In genomic region chr5:138282918-138283742, GRCh38 we compare ENCODE assay signal across 8 cellular contexts. TPM values are rescaled to one million over a fixed set of nuclear protein-coding genes. Genes with fewer than 3 reads are reported as not detected.
A peak's percentile ranks its signal among the peaks of the same experiment; 100 is the strongest.
DNase-seq lines count a peak whose midpoint lies in the region; ATAC-seq and TF ChIP-seq lines count a peak whose summit lies in the region.

No MANE protein-coding gene starts in this region.

- H3K36me3 ChIP-seq in stomach: no peaks in the 10 kb centered on the region

- peak; percentile 66 for ATAC-seq in activated CD4-positive, alpha-beta T cell treated with anti-CD3 and anti-CD28 coated beads for 36 hours
- peak; percentile 65 for ATAC-seq in activated naive CD8-positive, alpha-beta T cell treated with anti-CD3 and anti-CD28 coated beads, Interleukin-2, amount 50 U/mL, for 24 hours
- no peak for ATAC-seq in GM19351 (IDR thresholded peaks at IDR 0.05; ENCODE audit: unreplicated experiment)

- POLR2A ChIA-PET in activated CD4-positive, alpha-beta T cell treated with anti-CD3 and anti-CD28 coated beads for 36 hours (lab: Charles Lee): no interaction called here

- no peaks in the 10 kb centered on the region for H3K4me1 Mint-ChIP-seq in activated CD4-positive, alpha-beta T cell treated with anti-CD3 and anti-CD28 coated beads for 36 hours
- H3K4me1 Mint-ChIP-seq in activated CD4-positive, alpha-beta T cell treated with anti-CD3 and anti-CD28 coated beads, Interleukin-2, amount 10 ng/mL, durations not matched to agents 24 days and 14 days: no peaks in the 10 kb centered on the region
- peaks cover 3% of the 10 kb centered on the region for H3K4me1 Mint-ChIP-seq in activated naive CD8-positive, alpha-beta T cell treated with anti-CD3 and anti-CD28 coated beads, Interleukin-2, amount 50 U/mL, for 24 hours

- H3K9me3 Mint-ChIP-seq in activated CD4-positive, alpha-beta T cell treated with anti-CD3 and anti-CD28 coated beads for 36 hours (ENCODE audit: low read depth): no peaks in the 10 kb centered on the region
- H3K9me3 Mint-ChIP-seq in activated CD4-positive, alpha-beta T cell treated with anti-CD3 and anti-CD28 coated beads, Interleukin-2, amount 10 ng/mL, durations not matched to agents 24 days and 14 days: no peaks in the 10 kb centered on the region
- H3K9me3 Mint-ChIP-seq in activated naive CD8-positive, alpha-beta T cell treated with anti-CD3 and anti-CD28 coated beads, Interleukin-2, amount 50 U/mL, for 24 hours: no peaks in the 10 kb centered on the region

- peaks cover 0 to 7% (median 2%) of the 10 kb centered on the region in 4 donors for H3K4me1 ChIP-seq in stomach

- H3K4me3 Mint-ChIP-seq in activated CD4-positive, alpha-beta T cell treated with anti-CD3 and anti-CD28 coated beads for 36 hours: no peak overlapping the region
- no peak overlapping the region for H3K4me3 Mint-ChIP-seq in activated CD4-positive, alpha-beta T cell treated with anti-CD3 and anti-CD28 coated beads, Interleukin-2, amount 10 ng/mL, durations not matched to agents 24 days and 14 days
- no peak overlapping the region for H3K4me3 Mint-ChIP-seq in activated naive CD8-positive, alpha-beta T cell treated with anti-CD3 and anti-CD28 coated beads, Interleukin-2, amount 50 U/mL, for 24 hours

- TF ChIP-seq CTCF in stomach (IDR thresholded peaks at IDR 0.05): peak in 5 of 7 experiments; percentile 17 to 56 (median 37)

- no peak for TF ChIP-seq POLR2A in stomach (IDR thresholded peaks at IDR 0.05)

- no peaks in the 10 kb centered on the region for H3K27me3 ChIP-seq in stomach

- H3K27me3 Mint-ChIP-seq in activated CD4-positive, alpha-beta T cell treated with anti-CD3 and anti-CD28 coated beads for 36 hours: no peaks in the 10 kb centered on the region
- H3K27me3 Mint-ChIP-seq in activated CD4-positive, alpha-beta T cell treated with anti-CD3 and anti-CD28 coated beads, Interleukin-2, amount 10 ng/mL, durations not matched to agents 24 days and 14 days: no peaks in the 10 kb centered on the region
- H3K27me3 Mint-ChIP-seq in activated naive CD8-positive, alpha-beta T cell treated with anti-CD3 and anti-CD28 coated beads, Interleukin-2, amount 50 U/mL, for 24 hours: no peaks in the 10 kb centered on the region

- peak; percentile 23 for DNase-seq in activated CD4-positive, alpha-beta T cell treated with anti-CD3 and anti-CD28 coated beads for 36 hours
- no peak for DNase-seq in activated CD4-positive, alpha-beta T cell treated with anti-CD3 and anti-CD28 coated beads, Interleukin-2, amount 10 ng/mL, durations not matched to agents 24 days and 14 days
- peak; percentile 0 for DNase-seq in NCI-H1092 (lab: John Stamatoyannopoulos, UW)
- DNase-seq in activated naive CD8-positive, alpha-beta T cell treated with anti-CD3 and anti-CD28 coated beads, Interleukin-2, amount 50 U/mL, for 24 hours: no peak
- peak; percentile 61 for DNase-seq in hepatic stellate cell (ENCODE audit: low spot score)
- DNase-seq in stomach: peak; percentile 57
- DNase-seq in T-helper 9 cell: no peak

- H3K27ac Mint-ChIP-seq in activated CD4-positive, alpha-beta T cell treated with anti-CD3 and anti-CD28 coated beads for 36 hours: no peak overlapping the region
- no peak overlapping the region for H3K27ac Mint-ChIP-seq in activated CD4-positive, alpha-beta T cell treated with anti-CD3 and anti-CD28 coated beads, Interleukin-2, amount 10 ng/mL, durations not matched to agents 24 days and 14 days
- no peak overlapping the region for H3K27ac Mint-ChIP-seq in activated naive CD8-positive, alpha-beta T cell treated with anti-CD3 and anti-CD28 coated beads, Interleukin-2, amount 50 U/mL, for 24 hours

- intact Hi-C loops in activated CD4-positive, alpha-beta T cell treated with anti-CD3 and anti-CD28 coated beads for 36 hours (cut with DNase I, micrococcal nuclease): no loop called here
- intact Hi-C loops in activated CD4-positive, alpha-beta T cell treated with anti-CD3 and anti-CD28 coated beads, Interleukin-2, amount 10 ng/mL, durations not matched to agents 24 days and 14 days (cut with micrococcal nuclease): loop anchor here (5.0 kb wide), 1 partner anchor 101 kb away; no protein-coding TSS in a partner anchor
- intact Hi-C loops in stomach (cut with DNase I; ENCODE audit: low total_unique reads): no loop called here

- no peak for TF ChIP-seq EP300 in stomach (IDR thresholded peaks at IDR 0.05)

- H3K4me3 ChIP-seq in stomach: no peak overlapping the region

- CTCF ChIA-PET in activated CD4-positive, alpha-beta T cell treated with anti-CD3 and anti-CD28 coated beads for 36 hours (lab: Charles Lee): interaction anchor here (0.6 to 1.1 kb wide), 3 partner anchors 40 to 159 kb away, joined by 3 to 4 read pairs (median 3); no protein-coding TSS in a partner anchor

- WGBS in stomach, 5 donors: 50 to 58% (median 55%) methylated on average over 7 of the region's 7 CpGs

- H3K27ac ChIP-seq in stomach: no peak overlapping the region

- H3K9me3 ChIP-seq in stomach: no peaks in the 10 kb centered on the region

- no peaks in the 10 kb centered on the region for H3K36me3 Mint-ChIP-seq in activated CD4-positive, alpha-beta T cell treated with anti-CD3 and anti-CD28 coated beads for 36 hours (ENCODE audit: low read depth)
- H3K36me3 Mint-ChIP-seq in activated CD4-positive, alpha-beta T cell treated with anti-CD3 and anti-CD28 coated beads, Interleukin-2, amount 10 ng/mL, durations not matched to agents 24 days and 14 days (ENCODE audit: low read depth): peaks cover 5% of the 10 kb centered on the region
- no peaks in the 10 kb centered on the region for H3K36me3 Mint-ChIP-seq in activated naive CD8-positive, alpha-beta T cell treated with anti-CD3 and anti-CD28 coated beads, Interleukin-2, amount 50 U/mL, for 24 hours (ENCODE audit: low read depth)

RNA-seq across cellular contexts. Expression of gene GFRA3, which starts 8.7 kb away (rescaled TPM):
- total RNA-seq in activated CD4-positive, alpha-beta T cell treated with anti-CD3 and anti-CD28 coated beads for 36 hours: under 1 TPM in 1 of 2 experiments, not detected in 1; 0.09 TPM
- total RNA-seq in activated CD4-positive, alpha-beta T cell treated with anti-CD3 and anti-CD28 coated beads, Interleukin-2, amount 10 ng/mL, durations not matched to agents 24 days and 14 days: not detected in 2 replicates
- 1 to 10 TPM in 1 of 5 donors, under 1 TPM in 1, not detected in 3; 0.55 to 4.1 TPM for total RNA-seq in stomach
- 1 to 10 TPM; 1.5 to 2.0 (median 1.8) TPM for polyA plus RNA-seq in stomach

RNA-seq across cellular contexts. Expression of gene CDC25C, which starts 48.5 kb away (rescaled TPM):
- total RNA-seq in activated CD4-positive, alpha-beta T cell treated with anti-CD3 and anti-CD28 coated beads for 36 hours: 10 to 100 TPM; 15.9 to 19.0 TPM
- 6.7 and 7.9 TPM in 2 replicates for total RNA-seq in activated CD4-positive, alpha-beta T cell treated with anti-CD3 and anti-CD28 coated beads, Interleukin-2, amount 10 ng/mL, durations not matched to agents 24 days and 14 days
- 1 to 10 TPM in 2 of 5 donors, not detected in 3; 2.9 to 4.1 TPM for total RNA-seq in stomach
- 1 to 10 TPM in 1 of 3 donors, under 1 TPM in 2; 0.75 to 2.1 (median 0.92) TPM for polyA plus RNA-seq in stomach

RNA-seq across cellular contexts. Expression of gene FAM53C, which starts 54.9 kb away (rescaled TPM):
- 10 to 100 TPM; 22.8 to 25.9 TPM for total RNA-seq in activated CD4-positive, alpha-beta T cell treated with anti-CD3 and anti-CD28 coated beads for 36 hours
- 24.1 and 27.1 TPM in 2 replicates for total RNA-seq in activated CD4-positive, alpha-beta T cell treated with anti-CD3 and anti-CD28 coated beads, Interleukin-2, amount 10 ng/mL, durations not matched to agents 24 days and 14 days
- 10 to 100 TPM in 4 of 5 donors, under 1 TPM in 1; 0.29 to 43.3 (median 26.8) TPM for total RNA-seq in stomach
- polyA plus RNA-seq in stomach: 10 to 100 TPM in 1 of 3 donors, 1 to 10 TPM in 2; 7.0 to 13.4 (median 8.7) TPM

Comparison
In these comparisons a context has a peak if more than half of its experiments do, and no peak if none do; other contexts are left out.
1. DNase-seq: peak in activated CD4-positive, alpha-beta T cell treated with anti-CD3 and anti-CD28 coated beads for 36 hours (single experiment), NCI-H1092 (single experiment), hepatic stellate cell (single experiment) and stomach (single experiment); none in activated CD4-positive, alpha-beta T cell treated with anti-CD3 and anti-CD28 coated beads, Interleukin-2, amount 10 ng/mL, durations not matched to agents 24 days and 14 days (single experiment), activated naive CD8-positive, alpha-beta T cell treated with anti-CD3 and anti-CD28 coated beads, Interleukin-2, amount 50 U/mL, for 24 hours (single experiment) and T-helper 9 cell (single experiment).